1 cellular context compared by ENCODE assay signal in genomic region chr5:154940772-154941620, GRCh38.
TF ChIP-seq lines count a peak whose summit lies in the region.

Gene MRPL22, plus strand, starts transcription at chr5:154941073. Its CDS starts 38 bp downstream, at chr5:154941111.

TF ChIP-seq in HepG2, 621 proteins besides CTCF, POLR2A, EP300 and RAD21 (continued from another document and continues in another):
- TF ChIP-seq REST (IDR thresholded peaks at IDR 0.05; ENCODE audit: borderline replicate concordance in 1 of 2, low read depth in 1 of 2, low read length in 2 of 2) (peak in 1 of 2 experiments; percentile 66; a peak in 2 of 4 replicates), ZFY (CRISPR knock-in tag; IDR thresholded peaks at IDR 0.05) (peak; percentile 77), CERS6 (CRISPR knock-in tag; IDR thresholded peaks at IDR 0.05) (no peak), DMAP1 (CRISPR knock-in tag; IDR thresholded peaks at IDR 0.05) (peak; percentile 73), MAZ (IDR thresholded peaks at IDR 0.05; ENCODE audit: borderline replicate concordance, low read depth, low read length) (peak; percentile 16; the same call in 1 of the 2 replicates), MAZ (CRISPR knock-in tag; IDR thresholded peaks at IDR 0.05; ENCODE audit: low read depth) (no peak), YEATS2 (CRISPR knock-in tag; IDR thresholded peaks at IDR 0.05; ENCODE audit: borderline replicate concordance) (peak; percentile 79), PHF21A (CRISPR knock-in tag; IDR thresholded peaks at IDR 0.05) (peak; percentile 52; the same call in 1 of the 2 replicates), POLR2AphosphoS2 (IDR thresholded peaks at IDR 0.05; ENCODE audit: low read depth, low read length) (no peak), PATZ1 (CRISPR knock-in tag; IDR thresholded peaks at IDR 0.05) (peak; percentile 78), TOE1 (CRISPR knock-in tag; IDR thresholded peaks at IDR 0.05) (no peak), USF2 (IDR thresholded peaks at IDR 0.05; ENCODE audit: low read depth, low read length) (no peak), USF2 (CRISPR knock-in tag; IDR thresholded peaks at IDR 0.05; ENCODE audit: borderline replicate concordance) (no peak), JUN (CRISPR knock-in tag; IDR thresholded peaks at IDR 0.05) (0 out of 2 replicates have a peak, but pooled peaks have one; percentile 22), TBP (CRISPR knock-in tag; IDR thresholded peaks at IDR 0.05) (no peak), CEBPG (CRISPR knock-in tag; IDR thresholded peaks at IDR 0.05) (peak; percentile 32; the same call in 1 of the 2 replicates), MIER3 (CRISPR knock-in tag; IDR thresholded peaks at IDR 0.05; ENCODE audit: borderline replicate concordance) (peak; percentile 71; the same call in 1 of the 2 replicates), ZNF230 (CRISPR knock-in tag; IDR thresholded peaks at IDR 0.05) (0 out of 2 replicates have a peak, but pooled peaks have one; percentile 29), ZNF713 (CRISPR knock-in tag; IDR thresholded peaks at IDR 0.05) (no peak), POLR2G (IDR thresholded peaks at IDR 0.05; ENCODE audit: low read depth, low read length) (peak; percentile 96), BCL6 (CRISPR knock-in tag; IDR thresholded peaks at IDR 0.05) (0 out of 2 replicates have a peak, but pooled peaks have one; percentile 4), FOSL2 (CRISPR knock-in tag; IDR thresholded peaks at IDR 0.05) (peak; percentile 14; the same call in 1 of the 2 replicates), NFIB (CRISPR knock-in tag; IDR thresholded peaks at IDR 0.05; ENCODE audit: borderline replicate concordance) (no peak), PHF8 (CRISPR knock-in tag; IDR thresholded peaks at IDR 0.05) (peak; percentile 86), HIVEP1 (CRISPR knock-in tag; IDR thresholded peaks at IDR 0.05) (peak; percentile 65; the same call in 1 of the 2 replicates), HNF1B (CRISPR knock-in tag; IDR thresholded peaks at IDR 0.05) (peak; percentile 81; the same call in 1 of the 2 replicates), U2AF2 (IDR thresholded peaks at IDR 0.05; ENCODE audit: low read depth, low read length) (no peak), E2F1 (CRISPR knock-in tag; IDR thresholded peaks at IDR 0.05) (0 out of 2 replicates have a peak, but pooled peaks have one; percentile 46), TEAD3 (CRISPR knock-in tag; optimal IDR thresholded peaks at IDR 0.05; ENCODE audit: borderline replicate concordance) (peak; percentile 19), SIN3A (IDR thresholded peaks at IDR 0.05; ENCODE audit: borderline replicate concordance, low read depth, low read length) (0 out of 2 replicates have a peak, but pooled peaks have one; percentile 11), NFKBIZ (CRISPR knock-in tag; IDR thresholded peaks at IDR 0.05) (peak; percentile 47; the same call in 1 of the 2 replicates), EEA1 (CRISPR knock-in tag; IDR thresholded peaks at IDR 0.05; ENCODE audit: borderline replicate concordance) (no peak), ZNF326 (CRISPR knock-in tag; IDR thresholded peaks at IDR 0.05; ENCODE audit: borderline replicate concordance) (no peak), MLLT10 (CRISPR knock-in tag; IDR thresholded peaks at IDR 0.05) (no peak), ARNTL (CRISPR knock-in tag; IDR thresholded peaks at IDR 0.05) (no peak), AHR (CRISPR knock-in tag; IDR thresholded peaks at IDR 0.05) (no peak), DNMT1 (CRISPR knock-in tag; IDR thresholded peaks at IDR 0.05) (no peak), CC2D1A (CRISPR knock-in tag; IDR thresholded peaks at IDR 0.05) (no peak), BRCA1 (CRISPR knock-in tag; IDR thresholded peaks at IDR 0.05) (peak; percentile 47; the same call in 1 of the 2 replicates), THAP9 (CRISPR knock-in tag; IDR thresholded peaks at IDR 0.05; ENCODE audit: borderline replicate concordance) (peak; percentile 68; the same call in 1 of the 2 replicates), GLI4 (CRISPR knock-in tag; IDR thresholded peaks at IDR 0.05; ENCODE audit: borderline replicate concordance) (peak; percentile 35; the same call in 1 of the 2 replicates), MED8 (CRISPR knock-in tag; IDR thresholded peaks at IDR 0.05; ENCODE audit: insufficient replicate concordance) (no peak), TFAP4 (IDR thresholded peaks at IDR 0.05; ENCODE audit: borderline replicate concordance, low read depth) (no peak; the same call in 1 of the 2 replicates), HOXA5 (CRISPR knock-in tag; IDR thresholded peaks at IDR 0.05) (0 out of 2 replicates have a peak, but pooled peaks have one; percentile 41), KLF16 (CRISPR knock-in tag; IDR thresholded peaks at IDR 0.05) (peak in 1 of 2 experiments; percentile 62; a peak in 2 of 4 replicates), POLR2AphosphoS5 (IDR thresholded peaks at IDR 0.05; ENCODE audit: low read depth, low read length) (peak; percentile 98), KAT2B (IDR thresholded peaks at IDR 0.05; ENCODE audit: borderline replicate concordance, low read depth, low read length) (no peak), HINFP (CRISPR knock-in tag; IDR thresholded peaks at IDR 0.05; ENCODE audit: low read depth) (peak; percentile 72; the same call in 1 of the 2 replicates), TGIF2 (CRISPR knock-in tag; IDR thresholded peaks at IDR 0.05) (peak; percentile 39; the same call in 1 of the 2 replicates), SMARCE1 (IDR thresholded peaks at IDR 0.05; ENCODE audit: borderline replicate concordance) (no peak), THYN1 (CRISPR knock-in tag; IDR thresholded peaks at IDR 0.05; ENCODE audit: borderline replicate concordance, low read depth) (no peak)
